ENCODE assay signal across 8 cellular contexts in the genomic region with DNA sequence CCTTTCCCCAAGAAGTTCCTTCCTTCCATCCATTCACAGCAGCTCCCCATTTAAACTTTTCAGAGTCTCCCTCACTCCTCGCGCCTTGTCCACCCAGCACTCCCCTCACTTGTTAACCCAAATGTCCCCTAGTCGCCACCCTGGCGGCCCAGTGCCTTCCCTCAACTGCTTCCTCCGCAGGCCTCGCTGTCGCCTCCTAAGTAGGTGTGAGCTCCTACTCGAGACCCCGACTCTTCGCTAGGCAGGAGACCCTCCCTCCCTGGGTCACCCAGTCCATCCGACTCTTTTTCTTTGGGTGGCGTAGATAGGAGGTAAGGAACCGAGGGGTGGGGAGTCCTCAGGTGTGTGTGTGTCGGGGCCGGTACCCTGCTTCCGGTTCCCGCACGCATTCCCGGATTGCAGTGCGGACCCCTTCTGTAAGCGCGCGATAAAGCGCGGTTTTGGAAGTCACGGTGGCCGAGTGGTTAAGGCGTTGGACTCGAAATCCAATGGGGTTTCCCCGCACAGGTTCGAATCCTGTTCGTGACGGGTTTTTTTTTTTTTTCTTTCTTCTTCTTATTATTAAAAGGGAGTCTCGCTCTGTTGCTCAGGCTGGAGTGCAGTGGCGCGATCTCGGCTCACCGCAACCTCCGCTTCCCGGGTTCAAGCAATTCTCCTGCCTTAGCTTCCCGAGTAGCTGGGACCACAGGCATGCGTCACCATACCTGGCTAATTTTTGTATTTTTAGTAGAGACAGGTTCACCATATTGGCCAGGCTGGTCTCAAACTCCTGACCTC. TPM values are rescaled to one million over a fixed set of nuclear protein-coding genes. Genes with fewer than 3 reads are reported as not detected.
DNase-seq lines count a peak whose midpoint lies in the region; ATAC-seq and TF ChIP-seq lines count a peak whose summit lies in the region.

No MANE protein-coding gene starts in this region.

- TF ChIP-seq CTCF in prostate gland (IDR thresholded peaks at IDR 0.05) (no peak), upper lobe of right lung (IDR thresholded peaks at IDR 0.05) (no peak)

- H3K27me3 ChIP-seq in right cardiac atrium (ENCODE audit: control insufficient read depth, insufficient read depth) (no peaks in the 10 kb centered on the region), prostate gland (replicated peaks; ENCODE audit: insufficient read depth) (no peaks in the 10 kb centered on the region), upper lobe of right lung (no peaks in the 10 kb centered on the region)

- H3K4me1 ChIP-seq in right cardiac atrium (ENCODE audit: control insufficient read depth, insufficient read depth, low read length) (peaks cover 9% of the 10 kb centered on the region), prostate gland (replicated peaks) (no peaks in the 10 kb centered on the region), upper lobe of right lung (peaks cover 25% of the 10 kb centered on the region)

- peak; percentile 62 for DNase-seq in GF-D8 (lab: John Stamatoyannopoulos, UW)
- peak; percentile 86 for DNase-seq in NCI-H1694 (lab: John Stamatoyannopoulos, UW)
- peak; percentile 33 to 82 (median 70) for DNase-seq in T-helper 2 cell
- peak; percentile 74 to 90 (median 89) for DNase-seq in right cardiac atrium
- peak; percentile 76 for DNase-seq in prostate gland (ENCODE audit: low spot score)
- peak; percentile 92 for DNase-seq in upper lobe of right lung

- 1% methylated on average over 42 of the region's 42 CpGs for WGBS in right cardiac atrium
- 2% methylated on average over 42 of the region's 42 CpGs for WGBS in prostate gland

- H3K27ac ChIP-seq in angular gyrus (ENCODE audit: low read depth, low read length) = peak overlapping the region; percentile 63
- H3K27ac ChIP-seq in right cardiac atrium (ENCODE audit: low read length) = peak overlapping the region; percentile 84
- H3K27ac ChIP-seq in prostate gland = peak overlapping the region; percentile 96 to 98
- peak overlapping the region; percentile 93 for H3K27ac ChIP-seq in upper lobe of right lung

- no peaks in the 10 kb centered on the region for H3K9me3 ChIP-seq in right cardiac atrium (ENCODE audit: control insufficient read depth, low read length)
- no peaks in the 10 kb centered on the region for H3K9me3 ChIP-seq in prostate gland
- no peaks in the 10 kb centered on the region for H3K9me3 ChIP-seq in upper lobe of right lung

- no peak for TF ChIP-seq POLR2A in prostate gland (IDR thresholded peaks at IDR 0.05)

- ATAC-seq in HG02763 (IDR thresholded peaks at IDR 0.05; ENCODE audit: unreplicated experiment) (peak; percentile 28), right cardiac atrium (peak; percentile 70 to 75), upper lobe of right lung (peak; percentile 67)

- H3K36me3 ChIP-seq in prostate gland = peaks cover 0 to 5% of the 10 kb centered on the region in 2 donors
- H3K36me3 ChIP-seq in upper lobe of right lung = peaks cover 19% of the 10 kb centered on the region

- intact Hi-C loops in right cardiac atrium (cut with DNase I) (loop anchor here (2.0 to 10.0 kb wide), 6 partner anchors 65 to 405 kb away; a partner anchor contains a TSS), prostate gland (cut with DNase I) (loop anchor here (1.0 to 10.0 kb wide), 3 partner anchors 63 to 275 kb away; a partner anchor contains a TSS), upper lobe of right lung (cut with DNase I) (loop anchor here (5.0 to 10.0 kb wide), 2 partner anchors 37 to 275 kb away; a partner anchor contains a TSS)

- H3K4me3 ChIP-seq in right cardiac atrium (ENCODE audit: low read length) (peak overlapping the region; percentile 100), prostate gland (peak overlapping the region; percentile 82 to 85), upper lobe of right lung (peak overlapping the region; percentile 82)

RNA-seq across cellular contexts. Expression of a gene that starts 0.8 kb away (rescaled TPM):
- 10 to 100 TPM; 63.2 to 94.6 (median 72.2) TPM for total RNA-seq in right cardiac atrium
- 28.6 TPM for polyA plus RNA-seq in right cardiac atrium
- 100 to 1,000 TPM in 1 of 2 donors, 10 to 100 TPM in 1; 60.4 to 101 TPM for total RNA-seq in prostate gland
- total RNA-seq in upper lobe of right lung = 117 TPM

RNA-seq across cellular contexts. Expression of a gene that starts 31.6 kb away (rescaled TPM):
- total RNA-seq in right cardiac atrium = 10 to 100 TPM; 43.5 to 63.2 (median 47.0) TPM
- polyA plus RNA-seq in right cardiac atrium = 17.4 TPM
- 10 to 100 TPM; 74.4 to 90.4 TPM for total RNA-seq in prostate gland
- total RNA-seq in upper lobe of right lung = 51.6 TPM

RNA-seq across cellular contexts. Expression of a gene that starts 31.9 kb away (rescaled TPM):
- total RNA-seq in right cardiac atrium = 1,000 to 10,000 TPM in 1 of 4 donors, 100 to 1,000 TPM in 3; 592 to 1,178 (median 826) TPM
- 1,131 TPM for polyA plus RNA-seq in right cardiac atrium
- 1,000 to 10,000 TPM; 1,587 to 1,792 TPM for total RNA-seq in prostate gland
- total RNA-seq in upper lobe of right lung = 1,254 TPM

RNA-seq across cellular contexts. Expression of a gene that starts 34.0 kb away (rescaled TPM):
- 10 to 100 TPM; 20.2 to 26.0 (median 24.4) TPM for total RNA-seq in right cardiac atrium
- polyA plus RNA-seq in right cardiac atrium = 19.1 TPM
- 10 to 100 TPM; 21.4 to 33.2 TPM for total RNA-seq in prostate gland
- 19.8 TPM for total RNA-seq in upper lobe of right lung

RNA-seq across cellular contexts. Expression of a gene that starts 37.7 kb away (rescaled TPM):
- total RNA-seq in right cardiac atrium (10 to 100 TPM; 48.4 to 74.6 (median 60.2) TPM), prostate gland (100 to 1,000 TPM in 1 of 2 donors, 10 to 100 TPM in 1; 66.4 to 203 TPM), upper lobe of right lung (19.5 TPM)
- polyA plus RNA-seq in right cardiac atrium = 65.7 TPM

Comparison
In these comparisons a context has a peak if more than half of its experiments do, and no peak if none do; other contexts are left out.
1. Peak in every context shown above with its lines: DNase-seq, ATAC-seq, H3K4me3 ChIP-seq and H3K27ac ChIP-seq.